Comparison of ENCODE assay signal across 2 cellular contexts in the genomic region with DNA sequence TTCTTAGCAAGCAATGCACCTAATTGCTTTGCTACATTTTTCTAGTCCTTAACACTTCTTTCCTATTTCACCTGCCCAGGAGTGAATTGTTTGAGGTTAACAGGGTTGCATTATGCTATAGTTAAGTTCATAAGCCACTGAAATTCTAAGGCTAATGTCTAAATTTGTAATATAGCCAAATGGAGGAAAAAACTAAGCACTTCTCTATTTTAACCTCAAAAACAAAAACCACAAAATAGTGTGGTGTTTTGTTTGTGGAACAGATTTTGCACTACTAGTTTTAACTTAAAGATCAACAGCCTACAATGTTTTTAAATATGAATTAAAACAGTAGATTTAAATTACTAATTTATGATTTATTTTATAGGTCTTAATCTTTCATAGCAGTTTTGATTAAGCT.
TF ChIP-seq lines count a peak whose summit lies in the region.

No MANE protein-coding gene starts in this region.

TF ChIP-seq in H1, 55 proteins besides CTCF, POLR2A, EP300 and RAD21 (continued from another document):
- TF ChIP-seq, protein P1, sequence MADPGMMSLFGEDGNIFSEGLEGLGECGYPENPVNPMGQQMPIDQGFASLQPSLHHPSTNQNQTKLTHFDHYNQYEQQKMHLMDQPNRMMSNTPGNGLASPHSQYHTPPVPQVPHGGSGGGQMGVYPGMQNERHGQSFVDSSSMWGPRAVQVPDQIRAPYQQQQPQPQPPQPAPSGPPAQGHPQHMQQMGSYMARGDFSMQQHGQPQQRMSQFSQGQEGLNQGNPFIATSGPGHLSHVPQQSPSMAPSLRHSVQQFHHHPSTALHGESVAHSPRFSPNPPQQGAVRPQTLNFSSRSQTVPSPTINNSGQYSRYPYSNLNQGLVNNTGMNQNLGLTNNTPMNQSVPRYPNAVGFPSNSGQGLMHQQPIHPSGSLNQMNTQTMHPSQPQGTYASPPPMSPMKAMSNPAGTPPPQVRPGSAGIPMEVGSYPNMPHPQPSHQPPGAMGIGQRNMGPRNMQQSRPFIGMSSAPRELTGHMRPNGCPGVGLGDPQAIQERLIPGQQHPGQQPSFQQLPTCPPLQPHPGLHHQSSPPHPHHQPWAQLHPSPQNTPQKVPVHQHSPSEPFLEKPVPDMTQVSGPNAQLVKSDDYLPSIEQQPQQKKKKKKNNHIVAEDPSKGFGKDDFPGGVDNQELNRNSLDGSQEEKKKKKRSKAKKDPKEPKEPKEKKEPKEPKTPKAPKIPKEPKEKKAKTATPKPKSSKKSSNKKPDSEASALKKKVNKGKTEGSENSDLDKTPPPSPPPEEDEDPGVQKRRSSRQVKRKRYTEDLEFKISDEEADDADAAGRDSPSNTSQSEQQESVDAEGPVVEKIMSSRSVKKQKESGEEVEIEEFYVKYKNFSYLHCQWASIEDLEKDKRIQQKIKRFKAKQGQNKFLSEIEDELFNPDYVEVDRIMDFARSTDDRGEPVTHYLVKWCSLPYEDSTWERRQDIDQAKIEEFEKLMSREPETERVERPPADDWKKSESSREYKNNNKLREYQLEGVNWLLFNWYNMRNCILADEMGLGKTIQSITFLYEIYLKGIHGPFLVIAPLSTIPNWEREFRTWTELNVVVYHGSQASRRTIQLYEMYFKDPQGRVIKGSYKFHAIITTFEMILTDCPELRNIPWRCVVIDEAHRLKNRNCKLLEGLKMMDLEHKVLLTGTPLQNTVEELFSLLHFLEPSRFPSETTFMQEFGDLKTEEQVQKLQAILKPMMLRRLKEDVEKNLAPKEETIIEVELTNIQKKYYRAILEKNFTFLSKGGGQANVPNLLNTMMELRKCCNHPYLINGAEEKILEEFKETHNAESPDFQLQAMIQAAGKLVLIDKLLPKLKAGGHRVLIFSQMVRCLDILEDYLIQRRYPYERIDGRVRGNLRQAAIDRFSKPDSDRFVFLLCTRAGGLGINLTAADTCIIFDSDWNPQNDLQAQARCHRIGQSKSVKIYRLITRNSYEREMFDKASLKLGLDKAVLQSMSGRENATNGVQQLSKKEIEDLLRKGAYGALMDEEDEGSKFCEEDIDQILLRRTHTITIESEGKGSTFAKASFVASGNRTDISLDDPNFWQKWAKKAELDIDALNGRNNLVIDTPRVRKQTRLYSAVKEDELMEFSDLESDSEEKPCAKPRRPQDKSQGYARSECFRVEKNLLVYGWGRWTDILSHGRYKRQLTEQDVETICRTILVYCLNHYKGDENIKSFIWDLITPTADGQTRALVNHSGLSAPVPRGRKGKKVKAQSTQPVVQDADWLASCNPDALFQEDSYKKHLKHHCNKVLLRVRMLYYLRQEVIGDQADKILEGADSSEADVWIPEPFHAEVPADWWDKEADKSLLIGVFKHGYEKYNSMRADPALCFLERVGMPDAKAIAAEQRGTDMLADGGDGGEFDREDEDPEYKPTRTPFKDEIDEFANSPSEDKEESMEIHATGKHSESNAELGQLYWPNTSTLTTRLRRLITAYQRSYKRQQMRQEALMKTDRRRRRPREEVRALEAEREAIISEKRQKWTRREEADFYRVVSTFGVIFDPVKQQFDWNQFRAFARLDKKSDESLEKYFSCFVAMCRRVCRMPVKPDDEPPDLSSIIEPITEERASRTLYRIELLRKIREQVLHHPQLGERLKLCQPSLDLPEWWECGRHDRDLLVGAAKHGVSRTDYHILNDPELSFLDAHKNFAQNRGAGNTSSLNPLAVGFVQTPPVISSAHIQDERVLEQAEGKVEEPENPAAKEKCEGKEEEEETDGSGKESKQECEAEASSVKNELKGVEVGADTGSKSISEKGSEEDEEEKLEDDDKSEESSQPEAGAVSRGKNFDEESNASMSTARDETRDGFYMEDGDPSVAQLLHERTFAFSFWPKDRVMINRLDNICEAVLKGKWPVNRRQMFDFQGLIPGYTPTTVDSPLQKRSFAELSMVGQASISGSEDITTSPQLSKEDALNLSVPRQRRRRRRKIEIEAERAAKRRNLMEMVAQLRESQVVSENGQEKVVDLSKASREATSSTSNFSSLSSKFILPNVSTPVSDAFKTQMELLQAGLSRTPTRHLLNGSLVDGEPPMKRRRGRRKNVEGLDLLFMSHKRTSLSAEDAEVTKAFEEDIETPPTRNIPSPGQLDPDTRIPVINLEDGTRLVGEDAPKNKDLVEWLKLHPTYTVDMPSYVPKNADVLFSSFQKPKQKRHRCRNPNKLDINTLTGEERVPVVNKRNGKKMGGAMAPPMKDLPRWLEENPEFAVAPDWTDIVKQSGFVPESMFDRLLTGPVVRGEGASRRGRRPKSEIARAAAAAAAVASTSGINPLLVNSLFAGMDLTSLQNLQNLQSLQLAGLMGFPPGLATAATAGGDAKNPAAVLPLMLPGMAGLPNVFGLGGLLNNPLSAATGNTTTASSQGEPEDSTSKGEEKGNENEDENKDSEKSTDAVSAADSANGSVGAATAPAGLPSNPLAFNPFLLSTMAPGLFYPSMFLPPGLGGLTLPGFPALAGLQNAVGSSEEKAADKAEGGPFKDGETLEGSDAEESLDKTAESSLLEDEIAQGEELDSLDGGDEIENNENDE (IDR thresholded peaks at IDR 0.05; ENCODE audit: insufficient replicate concordance, low read length) = peak; percentile 46

TF ChIP-seq in HEK293T, 16 proteins besides CTCF, POLR2A, EP300 and RAD21 (continued from another document):
- TF ChIP-seq, protein P2, sequence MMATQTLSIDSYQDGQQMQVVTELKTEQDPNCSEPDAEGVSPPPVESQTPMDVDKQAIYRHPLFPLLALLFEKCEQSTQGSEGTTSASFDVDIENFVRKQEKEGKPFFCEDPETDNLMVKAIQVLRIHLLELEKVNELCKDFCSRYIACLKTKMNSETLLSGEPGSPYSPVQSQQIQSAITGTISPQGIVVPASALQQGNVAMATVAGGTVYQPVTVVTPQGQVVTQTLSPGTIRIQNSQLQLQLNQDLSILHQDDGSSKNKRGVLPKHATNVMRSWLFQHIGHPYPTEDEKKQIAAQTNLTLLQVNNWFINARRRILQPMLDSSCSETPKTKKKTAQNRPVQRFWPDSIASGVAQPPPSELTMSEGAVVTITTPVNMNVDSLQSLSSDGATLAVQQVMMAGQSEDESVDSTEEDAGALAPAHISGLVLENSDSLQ (IDR thresholded peaks at IDR 0.05) = no peak
- TF ChIP-seq BHLHE40 (IDR thresholded peaks at IDR 0.05; ENCODE audit: borderline replicate concordance) = no peak
- no peak for TF ChIP-seq NFRKB (IDR thresholded peaks at IDR 0.05)
- no peak for TF ChIP-seq SP1 (IDR thresholded peaks at IDR 0.05)
- TF ChIP-seq TARDBP (IDR thresholded peaks at IDR 0.05) = no peak
- TF ChIP-seq ELF4 (IDR thresholded peaks at IDR 0.05) = no peak
- TF ChIP-seq ZNF384 (IDR thresholded peaks at IDR 0.05) = no peak
- no peak for TF ChIP-seq FOXM1 (IDR thresholded peaks at IDR 0.05; ENCODE audit: borderline replicate concordance)
- no peak for TF ChIP-seq L3MBTL2 (conservative IDR thresholded peaks at IDR 0.05)
- TF ChIP-seq SUZ12 (IDR thresholded peaks at IDR 0.05) = no peak
- no peak for TF ChIP-seq CTBP1 (IDR thresholded peaks at IDR 0.05; ENCODE audit: borderline replicate concordance)
- TF ChIP-seq FOXA1 (IDR thresholded peaks at IDR 0.05) = no peak
